23 cellular contexts compared by ENCODE assay signal in genomic region chr6:4323322-4323721, GRCh38.
A peak's percentile ranks its signal among the peaks of the same experiment; 100 is the strongest.
DNase-seq lines count a peak whose midpoint lies in the region; ATAC-seq and TF ChIP-seq lines count a peak whose summit lies in the region.
"Had no signal": no experiment of that assay in that cellular context is flagged by ENCODE, and none has a peak within 500 bp of the region (broad histone marks: within the 10 kb centered on the region; RNA-seq: fewer than 3 reads in every experiment).

No MANE protein-coding gene starts in this region.

- peak overlapping the region; percentile 5 for H3K4me2 ChIP-seq in mammary epithelial cell (ENCODE audit: insufficient read depth, low read depth, low read length)

- H2AFZ ChIP-seq in mammary epithelial cell (ENCODE audit: low read depth, low read length), result peak overlapping the region; percentile 28
- H2AFZ ChIP-seq: PC-9 had no signal

- peaks cover 38% of the 10 kb centered on the region for H3K4me1 Mint-ChIP-seq in MCF 10A (ENCODE audit: insufficient read depth, unreplicated experiment)
- peaks cover 45% of the 10 kb centered on the region for H3K4me1 Mint-ChIP-seq in mesothelial cell of epicardium
- H3K4me1 Mint-ChIP-seq: stimulated activated naive CD8-positive, alpha-beta T cell treated with anti-CD3 and anti-CD28 coated beads, Interleukin-15, amount 100 ng/mL, for 72 hours had no signal

- H3K27ac Mint-ChIP-seq in MCF 10A (ENCODE audit: low read depth, unreplicated experiment) (peak overlapping the region; percentile 5), mesothelial cell of epicardium (peak overlapping the region; percentile 20)
- H3K27ac Mint-ChIP-seq: activated CD8-positive, alpha-beta T cell treated with anti-CD3 and anti-CD28 coated beads, Interleukin-2, amount 10 ng/mL, durations not matched to agents 7 days and 5 days; stimulated activated naive CD8-positive, alpha-beta T cell treated with anti-CD3 and anti-CD28 coated beads, Interleukin-15, amount 100 ng/mL, for 72 hours had no signal

- POLR2A ChIA-PET in MCF 10A (lab: Yijun Ruan, JAX), result interaction anchor here (1.8 to 4.4 kb wide), 2 partner anchors 9 to 28 kb away, joined by 5 to 19 read pairs; no protein-coding TSS in a partner anchor

- ATAC-seq in HG03280 (IDR thresholded peaks at IDR 0.05; ENCODE audit: unreplicated experiment) (no peak), GM19397 (IDR thresholded peaks at IDR 0.05; ENCODE audit: unreplicated experiment) (no peak), HG03460 (IDR thresholded peaks at IDR 0.05; ENCODE audit: unreplicated experiment) (no peak)
- ATAC-seq: activated CD8-positive, alpha-beta T cell treated with anti-CD3 and anti-CD28 coated beads, Interleukin-2, amount 10 ng/mL, durations not matched to agents 7 days and 5 days; stimulated activated naive CD8-positive, alpha-beta T cell treated with anti-CD3 and anti-CD28 coated beads, Interleukin-15, amount 100 ng/mL, for 72 hours had no signal

- WGBS in mammary epithelial cell (ENCODE audit: low coverage, missing lambda C conversion rate), result 100% methylated on average over 1 of the region's 2 CpGs

- H3K27me3 ChIP-seq in breast epithelium (no peaks in the 10 kb centered on the region), mammary epithelial cell (ENCODE audit: insufficient read depth, low read length) (no peaks in the 10 kb centered on the region)
- H3K27me3 ChIP-seq: sigmoid colon, tibial nerve had no signal

- H3K9ac ChIP-seq in mammary epithelial cell (ENCODE audit: insufficient read depth, low read length), result no peak overlapping the region

- H3K36me3 ChIP-seq in breast epithelium, result no peaks in the 10 kb centered on the region
- H3K36me3 ChIP-seq in mammary epithelial cell (ENCODE audit: insufficient read depth, low read length), result no peaks in the 10 kb centered on the region
- H3K36me3 ChIP-seq: sigmoid colon, tibial nerve had no signal

- no peaks in the 10 kb centered on the region for H3K9me3 Mint-ChIP-seq in MCF 10A (ENCODE audit: unreplicated experiment)
- H3K9me3 Mint-ChIP-seq in mesothelial cell of epicardium, result peaks cover 10% of the 10 kb centered on the region
- H3K9me3 Mint-ChIP-seq: stimulated activated naive CD8-positive, alpha-beta T cell treated with anti-CD3 and anti-CD28 coated beads, Interleukin-15, amount 100 ng/mL, for 72 hours had no signal

- no peaks in the 10 kb centered on the region for H3K4me1 ChIP-seq in breast epithelium
- H3K4me1 ChIP-seq in mammary epithelial cell (ENCODE audit: insufficient read depth, low read length), result peaks cover 41% of the 10 kb centered on the region

- H3K4me3 ChIP-seq in breast epithelium (no peak overlapping the region), mammary epithelial cell (replicated peaks in 1 of 3; ENCODE audit: insufficient read depth in 1 of 3, low read depth in 2 of 3, low read length in 3 of 3) (no peak overlapping the region)
- H3K4me3 ChIP-seq: PC-9, sigmoid colon, tibial nerve had no signal

- dilution Hi-C loops in mammary epithelial cell (cut with HindIII; ENCODE audit: low sequenced_read_pairs), result no loop called here

- H3K36me3 Mint-ChIP-seq in MCF 10A (ENCODE audit: insufficient read depth, unreplicated experiment) (no peaks in the 10 kb centered on the region), mesothelial cell of epicardium (no peaks in the 10 kb centered on the region)

- H3K79me2 ChIP-seq in mammary epithelial cell (ENCODE audit: insufficient read depth, low read length), result no peaks in the 10 kb centered on the region

- TF ChIP-seq POLR2A in breast epithelium (IDR thresholded peaks at IDR 0.05), result no peak

- intact Hi-C loops in MCF 10A (cut with micrococcal nuclease), result no loop called here
- intact Hi-C loops in breast epithelium (cut with DNase I; ENCODE audit: low total_unique reads), result no loop called here
- intact Hi-C loops in mammary epithelial cell (cut with micrococcal nuclease), result loop anchor here (5.0 kb wide), 1 partner anchor 134 kb away; no protein-coding TSS in a partner anchor

- CTCF ChIA-PET in MCF 10A (lab: Yijun Ruan, JAX), result interaction anchor here (0.6 to 0.8 kb wide), 2 partner anchors 28 to 1160 kb away, joined by 3 to 4 read pairs; no protein-coding TSS in a partner anchor
- CTCF ChIA-PET in mammary epithelial cell (lab: Charles Lee; ENCODE audit: low non-redundant PET), result no interaction called here

- DNase-seq in MCF 10A (ENCODE audit: unreplicated experiment), result peak; percentile 24
- no peak for DNase-seq in breast epithelium (ENCODE audit: low spot score in 2 of 2)
- DNase-seq in mammary epithelial cell, result no peak
- no peak for DNase-seq in mesothelial cell of epicardium (ENCODE audit: low spot score in 2 of 2, unreplicated experiment in 2 of 2)
- DNase-seq in activated CD4-positive, CD25-positive, alpha-beta regulatory T cell treated with anti-CD3 and anti-CD28 coated beads, Interleukin-2, amount 50 U/mL, for 72 hours, result no peak
- DNase-seq: activated CD8-positive, alpha-beta T cell treated with anti-CD3 and anti-CD28 coated beads, Interleukin-2, amount 10 ng/mL, durations not matched to agents 7 days and 5 days; activated effector memory CD4-positive, alpha-beta T cell treated with anti-CD3 and anti-CD28 coated beads, Interleukin-2, amount 50 U/mL, for 16 hours; cerebellar nuclear complex; DMS53; H7; hippocampal formation; NCI-H1105 treated with DMSO at 0.1 percent for 48 hours; NCI-H2029 treated with DMSO at 0.1 percent for 48 hours; NCI-H345; SHP77 treated with DMSO at 0.1 percent for 48 hours; sigmoid colon; stimulated activated naive CD8-positive, alpha-beta T cell treated with anti-CD3 and anti-CD28 coated beads, Interleukin-15, amount 100 ng/mL, for 72 hours had no signal

- no peak overlapping the region for H3K27ac ChIP-seq in breast epithelium
- no peak overlapping the region for H3K27ac ChIP-seq in mammary epithelial cell (ENCODE audit: insufficient read depth, low read depth, low read length)
- H3K27ac ChIP-seq: PC-9 had no signal

- H3K4me3 Mint-ChIP-seq in MCF 10A (ENCODE audit: unreplicated experiment), result no peak overlapping the region
- no peak overlapping the region for H3K4me3 Mint-ChIP-seq in mesothelial cell of epicardium
- H3K4me3 Mint-ChIP-seq: activated CD8-positive, alpha-beta T cell treated with anti-CD3 and anti-CD28 coated beads, Interleukin-2, amount 10 ng/mL, durations not matched to agents 7 days and 5 days; neural crest cell; stimulated activated naive CD8-positive, alpha-beta T cell treated with anti-CD3 and anti-CD28 coated beads, Interleukin-15, amount 100 ng/mL, for 72 hours had no signal

- in situ Hi-C loops in mammary epithelial cell (cut with MboI; ENCODE audit: low sequenced_read_pairs in 2 of 2), result loop anchor here (5.0 to 25.0 kb wide), 2 partner anchors 279 to 1064 kb away; no protein-coding TSS in a partner anchor

- TF ChIP-seq CTCF in MCF 10A (IDR thresholded peaks at IDR 0.05; ENCODE audit: unreplicated experiment), result no peak
- TF ChIP-seq CTCF in breast epithelium (IDR thresholded peaks at IDR 0.05), result no peak
- TF ChIP-seq CTCF in mammary epithelial cell (conservative IDR thresholded peaks at IDR 0.05 in 1 of 2, IDR thresholded peaks at IDR 0.05 in 1 of 2; ENCODE audit: extremely low read depth in 1 of 2, insufficient read depth in 1 of 2, low read depth in 1 of 2, low read length in 2 of 2), result no peak
- no peak for TF ChIP-seq CTCF in mesothelial cell of epicardium (IDR thresholded peaks at IDR 0.05; ENCODE audit: unreplicated experiment)

- H3K27me3 Mint-ChIP-seq in MCF 10A (ENCODE audit: insufficient read depth, unreplicated experiment) (no peaks in the 10 kb centered on the region), mesothelial cell of epicardium (ENCODE audit: low read depth) (no peaks in the 10 kb centered on the region)

- H4K20me1 ChIP-seq in mammary epithelial cell (ENCODE audit: insufficient read depth, low read length), result no peaks in the 10 kb centered on the region

- BruUV-seq in MCF 10A (replicated peaks; lab: Mats Ljungman, UMichigan) (no TSS peak), mammary epithelial cell (replicated peaks; lab: Mats Ljungman, UMichigan) (no TSS peak)

- no peaks in the 10 kb centered on the region for H3K9me3 ChIP-seq in breast epithelium
- no peaks in the 10 kb centered on the region for H3K9me3 ChIP-seq in mammary epithelial cell (replicated peaks; ENCODE audit: insufficient read depth, low read length)
- H3K9me3 ChIP-seq: sigmoid colon, tibial nerve had no signal
